20 cellular contexts compared by ENCODE assay signal in genomic region chr2:95310651-95311050, GRCh38. TPM values are rescaled to one million over a fixed set of nuclear protein-coding genes. Genes with fewer than 3 reads are reported as not detected.
"Had no signal": no experiment of that assay in that cellular context is flagged by ENCODE, and none has a peak within 500 bp of the region (broad histone marks: within the 10 kb centered on the region; RNA-seq: fewer than 3 reads in every experiment).

No MANE protein-coding gene starts in this region.

- DNase-seq: activated CD4-positive, alpha-beta T cell treated with anti-CD3 and anti-CD28 coated beads, Interleukin-2, amount 10 ng/mL, durations not matched to agents 24 days and 14 days; activated CD8-positive, alpha-beta memory T cell treated with anti-CD3 and anti-CD28 coated beads for 24 hours; activated T-cell treated with anti-CD3 and anti-CD28 coated beads for 4 hours; amniotic stem cell; dermis blood vessel endothelial cell; endodermal cell; erythroblast; glutamatergic neuron; immature natural killer cell; mammary epithelial cell; psoas muscle; sigmoid colon; stimulated activated CD4-positive, alpha-beta T cell treated with anti-CD3 and anti-CD28 coated beads, Interleukin-12 subunit alpha, Interleukin-12 subunit beta, amount 100 ng/mL, for 4 hours; stimulated activated CD4-positive, alpha-beta T cell treated with anti-CD3 and anti-CD28 coated beads, Interleukin-2, amount 100 ng/mL, for 48 hours; stimulated activated naive CD8-positive, alpha-beta T cell treated with anti-CD3 and anti-CD28 coated beads, Interleukin-15, Interleukin-2, amounts not matched to agents 100 U/mL and 50 U/mL, for 24 hours; testis; uterus had no signal

- H3K27me3 ChIP-seq: sigmoid colon, testis, uterus had no signal

- H3K4me3 ChIP-seq: psoas muscle, sigmoid colon, testis, uterus had no signal

- H3K4me1 ChIP-seq: psoas muscle, sigmoid colon, testis, uterus had no signal

- H3K27ac ChIP-seq: psoas muscle, sigmoid colon, testis, uterus had no signal

- H3K36me3 ChIP-seq: sigmoid colon, uterus had no signal

- H3K9me3 ChIP-seq: psoas muscle, sigmoid colon, testis, uterus had no signal

- ATAC-seq: activated naive CD4-positive, alpha-beta T cell treated with anti-CD3 and anti-CD28 coated beads, Interleukin-2, amount 50 U/mL, for 72 hours; psoas muscle; stimulated activated naive CD8-positive, alpha-beta T cell treated with anti-CD3 and anti-CD28 coated beads, Interleukin-15, Interleukin-2, amounts not matched to agents 100 U/mL and 50 U/mL, for 24 hours; WTC11 had no signal

RNA-seq across cellular contexts. Expression of gene KCNIP3, which starts 13.5 kb away (rescaled TPM):
- total RNA-seq: activated CD4-positive, alpha-beta T cell treated with anti-CD3 and anti-CD28 coated beads, Interleukin-2, amount 10 ng/mL, durations not matched to agents 24 days and 14 days; activated naive CD4-positive, alpha-beta T cell treated with anti-CD3 and anti-CD28 coated beads, Interleukin-2, amount 50 U/mL, for 72 hours; T-helper 1 cell treated with Interleukin-12 subunit alpha and Interleukin-12 subunit beta and Interleukin-4 antibody, amounts not matched to agents 30 ng/mL and 1 ng/mL, for 36 hours had no signal
- polyA plus RNA-seq: immature natural killer cell had no signal

RNA-seq across cellular contexts. Expression of gene PROM2, which starts 36.4 kb away (rescaled TPM):
- polyA plus RNA-seq: immature natural killer cell had no signal
